ENCODE assay signal across 12 cellular contexts in the genomic region with DNA sequence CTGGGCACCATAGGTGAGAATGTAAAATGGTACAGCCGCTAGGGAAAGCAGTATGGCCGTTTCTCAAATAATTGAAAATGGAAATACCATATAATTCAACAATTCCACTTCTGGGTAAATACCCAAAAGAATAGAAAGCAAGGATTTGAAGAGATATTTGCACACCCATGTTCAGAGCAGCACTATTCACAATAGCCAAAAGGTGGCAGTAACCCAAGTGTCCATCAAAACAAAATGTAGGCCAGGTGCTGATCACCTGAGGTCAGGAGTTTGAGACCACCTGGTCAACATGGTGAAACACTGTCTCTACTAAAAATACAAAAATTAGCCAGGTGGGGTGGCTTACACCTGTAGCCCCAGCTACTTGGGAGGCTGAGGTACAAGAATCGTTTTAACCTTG.
DNase-seq lines count a peak whose midpoint lies in the region; ATAC-seq, FAIRE-seq and TF ChIP-seq lines count a peak whose summit lies in the region.
"Had no signal": no experiment of that assay in that cellular context is flagged by ENCODE, and none has a peak within 500 bp of the region (broad histone marks: within the 10 kb centered on the region; RNA-seq: fewer than 3 reads in every experiment).

No MANE protein-coding gene starts in this region.

- POLR2A ChIA-PET in A549 (lab: Yijun Ruan, JAX), result no interaction called here

- no peak overlapping the region for H3K9ac ChIP-seq in OCI-LY3 (ENCODE audit: low read length)

- no peak for TF ChIP-seq POLR2A in A549 (IDR thresholded peaks at IDR 0.05; ENCODE audit: low read length)

- DNase-seq in A549 (ENCODE audit: low read depth in 1 of 2, low spot score in 1 of 2) (no peak), fibroblast of the aortic adventitia (ENCODE audit: low read depth) (no peak), COLO668 (lab: John Stamatoyannopoulos, UW; ENCODE audit: unreplicated experiment) (no peak)
- DNase-seq: anterior cingulate cortex, gastrocnemius medialis, GOT3 had no signal

- no peak overlapping the region for H3K27ac ChIP-seq in A549
- H3K27ac ChIP-seq in OCI-LY3 (ENCODE audit: low read length), result no peak overlapping the region
- H3K27ac ChIP-seq: gastrocnemius medialis had no signal

- H4K20me1 ChIP-seq in OCI-LY3 (ENCODE audit: insufficient read depth, low read length), result no peaks in the 10 kb centered on the region

- no peaks in the 10 kb centered on the region for H3K4me1 ChIP-seq in A549
- no peaks in the 10 kb centered on the region; the same call in 1 of the 2 replicates for H3K4me1 ChIP-seq in OCI-LY3 (ENCODE audit: low read length)
- H3K4me1 ChIP-seq: gastrocnemius medialis had no signal

- H3K27me3 ChIP-seq in OCI-LY3 (ENCODE audit: low read depth, low read length), result peaks cover 16% of the 10 kb centered on the region

- no peak overlapping the region for H3K4me3 ChIP-seq in A549
- H3K4me3 ChIP-seq in OCI-LY3 (ENCODE audit: low read length), result no peak overlapping the region
- H3K4me3 ChIP-seq in fibroblast of the aortic adventitia (ENCODE audit: low read depth, low read length), result no peak overlapping the region
- H3K4me3 ChIP-seq: gastrocnemius medialis had no signal

- no peaks in the 10 kb centered on the region for H3K36me3 ChIP-seq in OCI-LY3 (replicated peaks; ENCODE audit: low read depth, low read length)
- H3K36me3 ChIP-seq: gastrocnemius medialis had no signal

- H3K9me3 ChIP-seq in A549 (no peaks in the 10 kb centered on the region), OCI-LY3 (ENCODE audit: insufficient read depth, low read length) (no peaks in the 10 kb centered on the region)
- H3K9me3 ChIP-seq: gastrocnemius medialis had no signal

- no peak for TF ChIP-seq EP300 in A549 (IDR thresholded peaks at IDR 0.05)

- H2AFZ ChIP-seq in OCI-LY3 (ENCODE audit: low read depth, low read length), result no peak overlapping the region

- no peaks in the 10 kb centered on the region for H3K79me2 ChIP-seq in OCI-LY3 (ENCODE audit: low read length)

- CTCF ChIA-PET in A549 (lab: Yijun Ruan, JAX), result interaction anchor here (1.4 to 1.5 kb wide), 2 partner anchors 192 to 474 kb away, joined by 4 to 8 read pairs; no protein-coding TSS in a partner anchor

- ATAC-seq in A549, result no peak
- no peak for ATAC-seq in HG02973 (IDR thresholded peaks at IDR 0.05; ENCODE audit: unreplicated experiment)
- ATAC-seq in GM19397 (IDR thresholded peaks at IDR 0.05; ENCODE audit: unreplicated experiment), result no peak
- no peak for ATAC-seq in HG03095 (IDR thresholded peaks at IDR 0.05; ENCODE audit: unreplicated experiment)
- ATAC-seq: gastrocnemius medialis had no signal

- FAIRE-seq in A549 (lab: Jason Lieb, UNC), result no peak
- FAIRE-seq: islet of Langerhans had no signal

- no peak for TF ChIP-seq RAD21 in A549 (conservative IDR thresholded peaks at IDR 0.05 in 1 of 2, IDR thresholded peaks at IDR 0.05 in 1 of 2)

- WGBS in A549 (ENCODE audit: missing lambda C conversion rate), result 39% methylated on average over 3 of the region's 3 CpGs

- TF ChIP-seq CTCF in A549 (IDR thresholded peaks at IDR 0.05) (0 out of 3 replicates have a peak, but pooled peaks have one; percentile 6), GM12874 (IDR thresholded peaks at IDR 0.05; ENCODE audit: insufficient read depth, low read depth, low read length) (peak; percentile 30; the same call in 1 of the 2 replicates), OCI-LY3 (IDR thresholded peaks at IDR 0.05; ENCODE audit: low read depth, low read length) (peak; percentile 46), fibroblast of the aortic adventitia (IDR thresholded peaks at IDR 0.05; ENCODE audit: insufficient read depth, low read length) (peak; percentile 4)

- H3K4me2 ChIP-seq in A549 (no peak overlapping the region), OCI-LY3 (ENCODE audit: low read length) (no peak overlapping the region)

TF ChIP-seq in A549, 52 proteins besides CTCF, POLR2A, EP300 and RAD21:
- TF ChIP-seq JUNB (IDR thresholded peaks at IDR 0.05) (no peak), CEBPB (IDR thresholded peaks at IDR 0.05) (no peak)
